In genomic region chr7:6416516-6417145, GRCh38 we compare ENCODE assay signal across 1 cellular context.
TF ChIP-seq lines count a peak whose summit lies in the region.

No MANE protein-coding gene starts in this region.

TF ChIP-seq in HCT116, 20 proteins besides CTCF, POLR2A, EP300 and RAD21 (continued from another document):
- TF ChIP-seq REST (IDR thresholded peaks at IDR 0.05; ENCODE audit: low read depth) (no peak), ZFX (IDR thresholded peaks at IDR 0.05) (no peak), SIN3A (IDR thresholded peaks at IDR 0.05; ENCODE audit: low read depth) (no peak), CEBPB (IDR thresholded peaks at IDR 0.05; ENCODE audit: low read depth) (no peak), EZH2 (IDR thresholded peaks at IDR 0.05) (no peak), ELF1 (IDR thresholded peaks at IDR 0.05; ENCODE audit: borderline replicate concordance, low read depth) (no peak), ZBTB33 (IDR thresholded peaks at IDR 0.05; ENCODE audit: extremely low read depth, insufficient replicate concordance, low read length) (no peak), JUND (IDR thresholded peaks at IDR 0.05) (no peak), EGR1 (IDR thresholded peaks at IDR 0.05; ENCODE audit: low read depth) (no peak)
TF ChIP-seq in HCT116: peak in this region for 0.
